23 cellular contexts compared by ENCODE assay signal in genomic region chr15:39435244-39435643, GRCh38.
"Had no signal": no experiment of that assay in that cellular context is flagged by ENCODE, and none has a peak within 500 bp of the region (broad histone marks: within the 10 kb centered on the region; RNA-seq: fewer than 3 reads in every experiment).

No MANE protein-coding gene starts in this region.

- H3K27ac ChIP-seq: colonic mucosa, ovary, thyroid gland had no signal

- H3K36me3 ChIP-seq: colonic mucosa, gastrocnemius medialis, ovary, thyroid gland, upper lobe of left lung had no signal

- H3K27me3 ChIP-seq: colonic mucosa, gastrocnemius medialis, ovary, thyroid gland, upper lobe of left lung had no signal

- H3K4me3 ChIP-seq: colonic mucosa, gastrocnemius medialis, ovary, smooth muscle cell, thyroid gland, upper lobe of left lung had no signal

- H3K4me1 ChIP-seq: colonic mucosa had no signal

- ATAC-seq: activated CD4-positive, alpha-beta T cell treated with anti-CD3 and anti-CD28 coated beads for 36 hours; activated CD8-positive, alpha-beta memory T cell treated with anti-CD3 and anti-CD28 coated beads, Interleukin-2, amount 10 ng/mL, durations not matched to agents 7 days and 5 days; activated CD8-positive, alpha-beta T cell treated with anti-CD3 and anti-CD28 coated beads, Interleukin-2, amount 10 ng/mL, durations not matched to agents 7 days and 5 days; activated naive CD4-positive, alpha-beta T cell treated with anti-CD3 and anti-CD28 coated beads, Interleukin-2, amount 50 U/mL, for 72 hours; activated T-cell treated with anti-CD3 and anti-CD28 coated beads, Interleukin-2, amount 50 U/mL, for 72 hours; stimulated activated memory B cell treated with anti-CD40 and anti-IgM and Interleukin-4, amounts not matched to agents 10 μg/mL and 1 μg/mL and 100 μg/mL, for 72 hours; stimulated activated naive CD8-positive, alpha-beta T cell treated with anti-CD3 and anti-CD28 coated beads, Interleukin-15, amount 100 ng/mL, for 72 hours had no signal

- H3K9me3 ChIP-seq: colonic mucosa, gastrocnemius medialis, ovary, thyroid gland, upper lobe of left lung had no signal

- DNase-seq: activated CD4-positive, alpha-beta T cell treated with anti-CD3 and anti-CD28 coated beads for 36 hours; activated CD4-positive, CD25-positive, alpha-beta regulatory T cell; activated CD8-positive, alpha-beta memory T cell treated with anti-CD3 and anti-CD28 coated beads, Interleukin-2, amount 10 ng/mL, durations not matched to agents 7 days and 5 days; activated CD8-positive, alpha-beta T cell treated with anti-CD3 and anti-CD28 coated beads, Interleukin-2, amount 10 ng/mL, durations not matched to agents 7 days and 5 days; activated naive CD4-positive, alpha-beta T cell; activated T-cell treated with anti-CD3 and anti-CD28 coated beads, Interleukin-2, amount 50 U/mL, for 72 hours; anterior cingulate cortex; cerebellar nuclear complex; colonic mucosa; effector CD8-positive, alpha-beta T cell; gastrocnemius medialis; hypothalamus; stimulated activated CD4-positive, alpha-beta T cell treated with anti-CD3 and anti-CD28 coated beads, Interleukin-1b, Interleukin-23, amount 100 ng/mL, for 48 hours; stimulated activated CD4-positive, alpha-beta T cell treated with anti-CD3 and anti-CD28 coated beads, Interleukin-4, amount 100 ng/mL, for 4 hours; stimulated activated CD8-positive, alpha-beta memory T cell treated with anti-CD3 and anti-CD28 coated beads, Interleukin-4, amount 100 ng/mL, for 48 hours; stimulated activated naive CD8-positive, alpha-beta T cell treated with anti-CD3 and anti-CD28 coated beads, Interleukin-15, amount 100 ng/mL, for 72 hours; T-helper 1 cell; thyroid gland; upper lobe of left lung had no signal
